In the genomic region with DNA sequence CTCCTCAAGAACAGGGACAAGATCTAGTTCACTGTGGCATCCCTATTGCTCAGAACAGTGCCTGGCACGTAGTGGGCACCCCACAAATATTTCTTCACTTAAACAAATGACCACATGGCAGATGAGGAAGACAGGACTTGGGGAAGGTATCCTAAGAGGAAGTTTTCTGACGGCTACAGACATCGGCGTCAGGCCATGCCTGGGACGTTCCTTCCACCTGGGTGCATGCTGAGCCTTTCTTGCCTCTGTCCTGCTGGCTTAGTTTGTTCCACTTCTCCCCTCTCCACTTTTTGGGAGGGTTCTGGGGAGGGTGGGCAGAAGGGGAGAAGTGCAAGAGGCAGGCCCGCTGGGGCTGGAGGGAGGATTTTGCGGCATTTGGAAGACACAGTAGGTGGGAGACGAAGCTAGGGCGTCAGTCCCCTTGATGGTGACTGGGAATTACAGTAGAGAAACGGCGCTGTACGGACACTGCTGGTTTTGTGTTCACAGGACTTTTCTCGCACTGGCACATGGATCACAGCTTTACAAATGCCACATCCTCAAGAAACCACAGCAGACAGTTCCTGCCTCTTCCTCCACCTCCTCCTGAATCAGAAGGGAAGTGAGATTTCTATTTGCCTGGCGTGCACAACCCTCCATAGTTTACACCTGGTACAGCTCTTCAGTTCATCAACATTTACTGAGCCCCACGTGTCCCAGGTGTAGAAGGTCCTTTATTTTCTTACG, we compare ENCODE assay signal across 15 cellular contexts.
DNase-seq lines count a peak whose midpoint lies in the region; ATAC-seq and TF ChIP-seq lines count a peak whose summit lies in the region.
"Had no signal": no experiment of that assay in that cellular context is flagged by ENCODE, and none has a peak within 500 bp of the region (broad histone marks: within the 10 kb centered on the region; RNA-seq: fewer than 3 reads in every experiment).

No MANE protein-coding gene starts in this region.

- H3K27me3 Mint-ChIP-seq in chondrocyte (ENCODE audit: low read depth) = peaks cover 24% of the 10 kb centered on the region
- peaks cover 38% of the 10 kb centered on the region in 2 donors for H3K27me3 Mint-ChIP-seq in stimulated activated naive B cell treated with anti-CD40 and anti-IgM and Interleukin-4, amounts not matched to agents 10 μg/mL and 1 μg/mL and 100 μg/mL, for 72 hours

- H3K4me1 Mint-ChIP-seq in chondrocyte (ENCODE audit: low read depth) = peaks cover 16% of the 10 kb centered on the region
- H3K4me1 Mint-ChIP-seq in stimulated activated naive B cell treated with anti-CD40 and anti-IgM and Interleukin-4, amounts not matched to agents 10 μg/mL and 1 μg/mL and 100 μg/mL, for 72 hours = peaks cover 16 to 25% of the 10 kb centered on the region in 2 donors

- peak; percentile 20 for DNase-seq in NCI-H748 (lab: John Stamatoyannopoulos, UW; ENCODE audit: unreplicated experiment)
- DNase-seq in NCI-H748 treated with DMSO at 0.1 percent for 48 hours (lab: John Stamatoyannopoulos, UW) = no peak
- peak; percentile 35 for DNase-seq in NCI-H69 (lab: John Stamatoyannopoulos, UW)
- DNase-seq in chondrocyte (ENCODE audit: low spot score) = peak; percentile 35
- DNase-seq in stimulated activated naive B cell treated with anti-CD40 and anti-IgM and Interleukin-4, amounts not matched to agents 10 μg/mL and 1 μg/mL and 100 μg/mL, for 72 hours = no peak
- no peak for DNase-seq in NCI-H82 (lab: John Stamatoyannopoulos, UW)
- no peak for DNase-seq in GF-D8 (lab: John Stamatoyannopoulos, UW)
- DNase-seq: activated CD4-positive, CD25-positive, alpha-beta regulatory T cell; activated gamma-delta T cell treated with Interleukin-2 at 50 U/mL for 16 hours; CD4-positive, alpha-beta T cell; NCI-H1694; retina had no signal

- H3K36me3 Mint-ChIP-seq in chondrocyte (ENCODE audit: low read depth) = no peaks in the 10 kb centered on the region
- no peaks in the 10 kb centered on the region for H3K36me3 Mint-ChIP-seq in stimulated activated naive B cell treated with anti-CD40 and anti-IgM and Interleukin-4, amounts not matched to agents 10 μg/mL and 1 μg/mL and 100 μg/mL, for 72 hours

- no peak overlapping the region for H3K27ac Mint-ChIP-seq in chondrocyte (ENCODE audit: unreplicated experiment)
- no peak overlapping the region for H3K27ac Mint-ChIP-seq in stimulated activated naive B cell treated with anti-CD40 and anti-IgM and Interleukin-4, amounts not matched to agents 10 μg/mL and 1 μg/mL and 100 μg/mL, for 72 hours
- H3K27ac Mint-ChIP-seq: CD4-positive, alpha-beta T cell had no signal

- ATAC-seq in stimulated activated naive B cell treated with anti-CD40 and anti-IgM and Interleukin-4, amounts not matched to agents 10 μg/mL and 1 μg/mL and 100 μg/mL, for 72 hours (replicated peaks) = peak; percentile 20 to 34
- ATAC-seq in HG03442 (IDR thresholded peaks at IDR 0.05; ENCODE audit: unreplicated experiment) = no peak
- ATAC-seq: HCT116, K562 had no signal

- no peaks in the 10 kb centered on the region for H3K9me3 Mint-ChIP-seq in chondrocyte (ENCODE audit: low read depth)
- H3K9me3 Mint-ChIP-seq in stimulated activated naive B cell treated with anti-CD40 and anti-IgM and Interleukin-4, amounts not matched to agents 10 μg/mL and 1 μg/mL and 100 μg/mL, for 72 hours = no peaks in the 10 kb centered on the region
- H3K9me3 Mint-ChIP-seq: CD4-positive, alpha-beta T cell had no signal

- H3K4me3 Mint-ChIP-seq in chondrocyte (ENCODE audit: unreplicated experiment) = no peak overlapping the region
- H3K4me3 Mint-ChIP-seq in stimulated activated naive B cell treated with anti-CD40 and anti-IgM and Interleukin-4, amounts not matched to agents 10 μg/mL and 1 μg/mL and 100 μg/mL, for 72 hours = no peak overlapping the region
- H3K4me3 Mint-ChIP-seq: CD4-positive, alpha-beta T cell had no signal

- TF ChIP-seq CTCF in chondrocyte (IDR thresholded peaks at IDR 0.05) = no peak

Comparison
In these comparisons a context has a peak if more than half of its experiments do, and no peak if none do; other contexts are left out.
1. DNase-seq: peak in NCI-H748 (single experiment), NCI-H69 (single experiment) and chondrocyte (single experiment); none in NCI-H748 treated with DMSO at 0.1 percent for 48 hours (single experiment), stimulated activated naive B cell treated with anti-CD40 and anti-IgM and Interleukin-4, amounts not matched to agents 10 μg/mL and 1 μg/mL and 100 μg/mL, for 72 hours (single experiment), NCI-H82 (single experiment) and GF-D8 (single experiment).